In genomic region chr11:15159085-15159484, GRCh38 we compare ENCODE assay signal across 8 cellular contexts. TPM values are rescaled to one million over a fixed set of nuclear protein-coding genes. Genes with fewer than 3 reads are reported as not detected.
A peak's percentile ranks its signal among the peaks of the same experiment; 100 is the strongest.
DNase-seq lines count a peak whose midpoint lies in the region; ATAC-seq and TF ChIP-seq lines count a peak whose summit lies in the region.

No MANE protein-coding gene starts in this region.

- H3K9me3 Mint-ChIP-seq in endothelial cell (ENCODE audit: unreplicated experiment) = no peaks in the 10 kb centered on the region

- intact Hi-C loops in upper lobe of right lung (cut with DNase I) = no loop called here
- intact Hi-C loops in adrenal gland (cut with DNase I) = no loop called here

- no peak overlapping the region for H3K4me3 Mint-ChIP-seq in endothelial cell (ENCODE audit: unreplicated experiment)

- H3K36me3 ChIP-seq in upper lobe of right lung (no peaks in the 10 kb centered on the region), adrenal gland (replicated peaks in 1 of 2) (no peaks in the 10 kb centered on the region)

- no peaks in the 10 kb centered on the region for H3K9me3 ChIP-seq in upper lobe of right lung
- H3K9me3 ChIP-seq in adrenal gland (replicated peaks in 1 of 3) = no peaks in the 10 kb centered on the region

- H3K27ac Mint-ChIP-seq in endothelial cell (ENCODE audit: unreplicated experiment) = no peak overlapping the region

- peak; percentile 62 for TF ChIP-seq CTCF in endothelial cell (IDR thresholded peaks at IDR 0.05; ENCODE audit: unreplicated experiment)
- peak; percentile 12 for TF ChIP-seq CTCF in upper lobe of right lung (IDR thresholded peaks at IDR 0.05)
- TF ChIP-seq CTCF in adrenal gland (IDR thresholded peaks at IDR 0.05) = peak in 1 of 6 experiments; percentile 7

- H3K4me3 ChIP-seq in upper lobe of right lung (no peak overlapping the region), adrenal gland (no peak overlapping the region)

- WGBS in adrenal gland, 4 donors = 45 to 52% (median 46%) methylated on average over 2 of the region's 2 CpGs

- no peak for TF ChIP-seq POLR2A in adrenal gland (IDR thresholded peaks at IDR 0.05)

- H3K36me3 Mint-ChIP-seq in endothelial cell (ENCODE audit: low read depth, unreplicated experiment) = no peaks in the 10 kb centered on the region

- H3K4me1 Mint-ChIP-seq in endothelial cell (ENCODE audit: unreplicated experiment) = peaks cover 6% of the 10 kb centered on the region

- H3K27ac ChIP-seq in upper lobe of right lung (no peak overlapping the region), adrenal gland (no peak overlapping the region)

- H3K4me1 ChIP-seq in upper lobe of right lung (no peaks in the 10 kb centered on the region), adrenal gland (replicated peaks in 1 of 2) (no peaks in the 10 kb centered on the region)

- H3K27me3 ChIP-seq in upper lobe of right lung (no peaks in the 10 kb centered on the region), adrenal gland (no peaks in the 10 kb centered on the region)

- peak; percentile 79 for ATAC-seq in GM21360 (IDR thresholded peaks at IDR 0.05; ENCODE audit: unreplicated experiment)
- ATAC-seq in upper lobe of right lung = no peak

- DNase-seq in ELR (ENCODE audit: low read depth) (peak; percentile 76), HS-5 (ENCODE audit: low read depth) (peak; percentile 30), endothelial cell (ENCODE audit: low spot score) (peak; percentile 27), upper lobe of right lung (no peak), cerebellar nuclear complex (lab: John Stamatoyannopoulos, UW) (no peak), adrenal gland (no peak)
- no peak for DNase-seq in activated CD4-positive, alpha-beta T cell treated with anti-CD3 and anti-CD28 coated beads, Interleukin-2, amount 50 U/mL, for 4 hours

- peaks cover 5% of the 10 kb centered on the region for H3K27me3 Mint-ChIP-seq in endothelial cell (ENCODE audit: unreplicated experiment)

RNA-seq across cellular contexts. Expression of gene INSC, which starts 44.4 kb away (rescaled TPM):
- total RNA-seq in endothelial cell (ENCODE audit: unreplicated experiment) (0.23 TPM), upper lobe of right lung (0.96 TPM), adrenal gland (under 1 TPM in 4 of 8 donors, not detected in 4; 0.11 to 0.79 (median 0.61) TPM)
- polyA plus RNA-seq in adrenal gland = 1 to 10 TPM in 1 of 3 donors, under 1 TPM in 2; 0.18 to 1.4 (median 0.54) TPM

Comparison
In these comparisons a context has a peak if more than half of its experiments do, and no peak if none do; other contexts are left out.
1. DNase-seq: peak in ELR (single experiment), HS-5 (single experiment) and endothelial cell (single experiment); none in upper lobe of right lung (single experiment), cerebellar nuclear complex (0 of 2), adrenal gland (0 of 7) and activated CD4-positive, alpha-beta T cell treated with anti-CD3 and anti-CD28 coated beads, Interleukin-2, amount 50 U/mL, for 4 hours (0 of 2).